ENCODE assay signal across 15 cellular contexts in the genomic region with DNA sequence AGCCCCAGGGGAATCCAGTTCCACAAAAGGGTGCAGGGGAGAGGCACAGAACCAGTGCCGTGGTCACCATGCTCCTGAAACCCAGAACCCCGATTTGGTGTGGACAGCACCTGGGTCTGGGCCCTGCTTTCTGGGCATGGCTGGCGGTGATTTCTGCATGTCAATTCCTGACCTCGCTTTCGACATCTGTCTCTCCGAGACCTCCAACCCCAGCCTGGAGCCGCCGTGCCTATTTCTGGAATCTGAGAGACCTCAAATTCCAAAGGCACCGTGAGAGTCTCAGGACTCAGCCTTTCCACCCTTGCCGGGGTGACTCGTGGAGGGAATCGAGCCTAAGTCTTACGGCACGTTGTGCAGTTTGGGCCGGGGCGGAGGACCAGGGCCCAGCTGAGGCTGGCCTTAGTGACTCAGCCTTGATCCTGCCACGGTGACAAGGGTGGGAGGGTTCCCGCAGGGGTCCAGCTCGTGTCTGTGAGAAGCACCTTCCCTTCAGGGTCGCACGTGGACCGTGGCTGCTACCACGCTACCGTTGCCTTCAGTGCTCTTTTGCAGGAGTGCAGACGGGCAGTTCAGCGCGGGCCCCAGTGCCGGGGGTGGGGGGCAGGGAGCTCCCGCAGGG.
DNase-seq lines count a peak whose midpoint lies in the region; ATAC-seq and TF ChIP-seq lines count a peak whose summit lies in the region.
"Had no signal": no experiment of that assay in that cellular context is flagged by ENCODE, and none has a peak within 500 bp of the region (broad histone marks: within the 10 kb centered on the region; RNA-seq: fewer than 3 reads in every experiment).

No MANE protein-coding gene starts in this region.

- H2AK5ac ChIP-seq in neuronal stem cell (ENCODE audit: low read depth, low read length): no peak overlapping the region

- H2BK5ac ChIP-seq in neuronal stem cell (ENCODE audit: low read length): no peak overlapping the region

- no peak for TF ChIP-seq CTCF in coronary artery (IDR thresholded peaks at IDR 0.05)

- H3K27ac Mint-ChIP-seq in activated CD8-positive, alpha-beta memory T cell treated with anti-CD3 and anti-CD28 coated beads, Interleukin-2, amount 10 ng/mL, durations not matched to agents 7 days and 5 days: no peak overlapping the region
- H3K27ac Mint-ChIP-seq: CD4-positive, alpha-beta memory T cell had no signal

- DNase-seq in activated CD8-positive, alpha-beta memory T cell treated with anti-CD3 and anti-CD28 coated beads, Interleukin-2, amount 10 ng/mL, durations not matched to agents 7 days and 5 days: peak; percentile 30
- no peak for DNase-seq in activated CD8-positive, alpha-beta memory T cell treated with anti-CD3 and anti-CD28 coated beads, Interleukin-2, amount 50 U/mL, for 4 hours
- DNase-seq in coronary artery (ENCODE audit: low spot score): peak; percentile 52
- DNase-seq in neuronal stem cell (ENCODE audit: low spot score): no peak
- DNase-seq in HUDEP-2 (lab: John Stamatoyannopoulos, UW; ENCODE audit: unreplicated experiment in 76 of 76): no peak
- no peak for DNase-seq in LoVo (ENCODE audit: low spot score)
- DNase-seq in NCI-H69 (lab: John Stamatoyannopoulos, UW): no peak
- DNase-seq: Calu3; CD4-positive, alpha-beta memory T cell; KG1; NCI-H1436; NCI-H2029; Right ventricle myocardium superior had no signal

- no peak for ATAC-seq in activated CD8-positive, alpha-beta memory T cell treated with anti-CD3 and anti-CD28 coated beads, Interleukin-2, amount 10 ng/mL, durations not matched to agents 7 days and 5 days
- ATAC-seq in HG03159 (IDR thresholded peaks at IDR 0.05; ENCODE audit: unreplicated experiment): no peak

- H3K27ac ChIP-seq in coronary artery: no peak overlapping the region
- no peak overlapping the region for H3K27ac ChIP-seq in neuronal stem cell (replicated peaks; ENCODE audit: low read length)
- H3K27ac ChIP-seq: HL-60 had no signal

- H3K27me3 Mint-ChIP-seq in activated CD8-positive, alpha-beta memory T cell treated with anti-CD3 and anti-CD28 coated beads, Interleukin-2, amount 10 ng/mL, durations not matched to agents 7 days and 5 days: peaks cover 7% of the 10 kb centered on the region

- peak overlapping the region; percentile 48 for H4K8ac ChIP-seq in neuronal stem cell (ENCODE audit: low read depth, low read length)

- no peak overlapping the region for H3K9ac ChIP-seq in neuronal stem cell (ENCODE audit: low read depth, low read length, poor library complexity)

- H2BK15ac ChIP-seq in neuronal stem cell (ENCODE audit: low read length): peak overlapping the region; percentile 81

- H3K79me1 ChIP-seq in neuronal stem cell (ENCODE audit: low read depth, low read length): no peaks in the 10 kb centered on the region

- WGBS in neuronal stem cell (ENCODE audit: extremely low coverage in 2 of 2, insufficient read length in 2 of 2, insufficient replicate concordance in 1 of 2), 2 donors: no CpG with 5 or more reads among the region's 29 CpGs

- H3K18ac ChIP-seq in neuronal stem cell (ENCODE audit: low read length): peak overlapping the region; percentile 87

- H3K14ac ChIP-seq in neuronal stem cell (ENCODE audit: low read length): peak overlapping the region; percentile 82

- H3K9me3 Mint-ChIP-seq in activated CD8-positive, alpha-beta memory T cell treated with anti-CD3 and anti-CD28 coated beads, Interleukin-2, amount 10 ng/mL, durations not matched to agents 7 days and 5 days (ENCODE audit: low read depth): no peaks in the 10 kb centered on the region

- no peaks in the 10 kb centered on the region for H3K36me3 ChIP-seq in neuronal stem cell (replicated peaks in 1 of 2; ENCODE audit: control insufficient read depth in 2 of 2, insufficient read depth in 2 of 2, low read length in 2 of 2)

- H3K4me3 ChIP-seq in coronary artery (no peak overlapping the region), neuronal stem cell (ENCODE audit: low read length in 2 of 2) (peak overlapping the region in 1 of 2 donors; percentile 0)

- H3K4me1 ChIP-seq in neuronal stem cell (ENCODE audit: control insufficient read depth in 2 of 2, insufficient read depth in 1 of 2, low read depth in 1 of 2, low read length in 2 of 2): peaks cover 1 to 4% of the 10 kb centered on the region in 2 donors

- no peak overlapping the region for H3K4me2 ChIP-seq in neuronal stem cell (ENCODE audit: insufficient read depth, low read length, poor library complexity, severe bottlenecking)

- H3K23ac ChIP-seq in neuronal stem cell (ENCODE audit: low read depth, low read length, poor library complexity): peak overlapping the region; percentile 77

- no peak overlapping the region for H4K91ac ChIP-seq in neuronal stem cell (ENCODE audit: low read depth, low read length, poor library complexity)

- no peak overlapping the region for H2BK12ac ChIP-seq in neuronal stem cell (ENCODE audit: low read length)

- H3K27me3 ChIP-seq in neuronal stem cell (ENCODE audit: control insufficient read depth in 3 of 3, insufficient read depth in 3 of 3, low read depth in 1 of 3, low read length in 3 of 3): peaks cover 0 to 6% (median 0%) of the 10 kb centered on the region in 3 experiments

- H3K4me1 Mint-ChIP-seq in activated CD8-positive, alpha-beta memory T cell treated with anti-CD3 and anti-CD28 coated beads, Interleukin-2, amount 10 ng/mL, durations not matched to agents 7 days and 5 days: no peaks in the 10 kb centered on the region
- H3K4me1 Mint-ChIP-seq: CD4-positive, alpha-beta memory T cell had no signal

- no peaks in the 10 kb centered on the region for H3K36me3 Mint-ChIP-seq in activated CD8-positive, alpha-beta memory T cell treated with anti-CD3 and anti-CD28 coated beads, Interleukin-2, amount 10 ng/mL, durations not matched to agents 7 days and 5 days
- H3K36me3 Mint-ChIP-seq: CD4-positive, alpha-beta memory T cell had no signal

- H3K4me3 Mint-ChIP-seq in activated CD8-positive, alpha-beta memory T cell treated with anti-CD3 and anti-CD28 coated beads, Interleukin-2, amount 10 ng/mL, durations not matched to agents 7 days and 5 days: no peak overlapping the region
- H3K4me3 Mint-ChIP-seq: CD4-positive, alpha-beta memory T cell had no signal

- CTCF ChIA-PET in activated CD8-positive, alpha-beta memory T cell treated with anti-CD3 and anti-CD28 coated beads, Interleukin-2, amount 10 ng/mL, durations not matched to agents 7 days and 5 days (lab: Charles Lee): no interaction called here

- H3K9me3 ChIP-seq in neuronal stem cell (replicated peaks in 1 of 2; ENCODE audit: control insufficient read depth in 2 of 2, insufficient read depth in 1 of 2, low read depth in 1 of 2, low read length in 2 of 2): no peaks in the 10 kb centered on the region

- no peak overlapping the region for H2AFZ ChIP-seq in neuronal stem cell (ENCODE audit: low read length)

- peak overlapping the region; percentile 77 for H2BK120ac ChIP-seq in neuronal stem cell (ENCODE audit: low read depth, low read length)

- H3K4ac ChIP-seq in neuronal stem cell (ENCODE audit: low read length): no peak overlapping the region

Comparison
In these comparisons a context has a peak if more than half of its experiments do, and no peak if none do; other contexts are left out.
1. DNase-seq: peak in activated CD8-positive, alpha-beta memory T cell treated with anti-CD3 and anti-CD28 coated beads, Interleukin-2, amount 10 ng/mL, durations not matched to agents 7 days and 5 days (single experiment) and coronary artery (single experiment); none in activated CD8-positive, alpha-beta memory T cell treated with anti-CD3 and anti-CD28 coated beads, Interleukin-2, amount 50 U/mL, for 4 hours (single experiment), neuronal stem cell (single experiment), HUDEP-2 (0 of 76), LoVo (single experiment) and NCI-H69 (single experiment).